Comparison of ENCODE assay signal across 1 cellular context in genomic region chr19:56725829-56726424, GRCh38.
TF ChIP-seq lines count a peak whose summit lies in the region.

No MANE protein-coding gene starts in this region.

TF ChIP-seq in IMR-90, 13 proteins besides CTCF, POLR2A, EP300 and RAD21 (continued from another document):
- TF ChIP-seq NFE2L2 (IDR thresholded peaks at IDR 0.05; ENCODE audit: low read depth, low read length), result no peak
- TF ChIP-seq ELK1 (IDR thresholded peaks at IDR 0.05; ENCODE audit: borderline replicate concordance, low read depth, low read length), result no peak
- TF ChIP-seq CHD1 (IDR thresholded peaks at IDR 0.05; ENCODE audit: low read depth, low read length), result no peak
- no peak for TF ChIP-seq RFX5 (IDR thresholded peaks at IDR 0.05; ENCODE audit: low read depth, low read length)
- TF ChIP-seq MAFK (IDR thresholded peaks at IDR 0.05; ENCODE audit: low read depth, low read length), result no peak
- TF ChIP-seq CEBPB (IDR thresholded peaks at IDR 0.05; ENCODE audit: low read depth, low read length), result no peak
- TF ChIP-seq SMC3 (IDR thresholded peaks at IDR 0.05; ENCODE audit: low read depth, low read length), result no peak
- no peak for TF ChIP-seq USF2 (IDR thresholded peaks at IDR 0.05; ENCODE audit: low read depth, low read length)
